ENCODE assay signal across 31 cellular contexts in the genomic region with DNA sequence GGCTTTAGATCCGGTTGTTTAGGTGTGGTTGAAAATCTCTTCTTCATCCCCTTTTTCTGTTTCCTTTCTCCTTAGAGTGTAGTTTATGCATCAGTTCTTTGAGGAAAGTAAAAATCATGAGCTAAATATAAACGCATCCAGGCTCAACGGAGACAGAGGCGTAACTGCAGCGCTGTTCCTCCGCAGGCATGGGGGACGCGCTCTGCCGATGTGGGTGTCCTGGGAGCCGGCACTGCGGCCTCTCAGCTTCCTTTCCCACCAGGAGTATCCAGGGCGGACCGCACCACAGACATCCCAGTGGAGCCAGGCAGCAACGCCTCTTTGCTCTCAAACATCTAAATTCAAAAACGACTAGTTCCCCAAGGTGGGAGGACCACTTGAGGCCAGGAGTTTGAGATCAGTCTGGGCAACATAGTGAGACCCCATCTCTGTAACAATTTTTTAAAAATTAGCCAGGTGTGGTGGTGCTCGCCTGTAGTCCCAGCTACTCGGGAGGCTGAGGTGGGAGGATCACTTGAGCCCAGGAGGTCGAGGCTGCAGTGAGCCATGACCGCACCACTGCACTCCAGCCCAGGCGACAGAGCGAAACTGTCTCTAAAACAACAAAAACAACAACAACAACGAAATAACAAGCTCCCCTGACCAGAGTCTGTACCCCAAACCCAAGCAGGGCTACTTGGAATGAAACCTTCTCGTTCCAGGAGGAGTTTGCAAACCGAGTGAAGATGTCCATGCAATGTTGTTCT. TPM values are rescaled to one million over a fixed set of nuclear protein-coding genes. Genes with fewer than 3 reads are reported as not detected.
"Had no signal": no experiment of that assay in that cellular context is flagged by ENCODE, and none has a peak within 500 bp of the region (broad histone marks: within the 10 kb centered on the region; RNA-seq: fewer than 3 reads in every experiment).

No MANE protein-coding gene starts in this region.

- ATAC-seq: activated CD8-positive, alpha-beta T cell treated with anti-CD3 and anti-CD28 coated beads for 36 hours; PC-3; SK-N-SH treated with all-trans-retinoic acid at 6 μM for 48 hours; T-cell had no signal

- H3K4me1 Mint-ChIP-seq: activated CD4-positive, alpha-beta T cell treated with anti-CD3 and anti-CD28 coated beads, Interleukin-2, amount 10 ng/mL, durations not matched to agents 24 days and 14 days; activated naive CD4-positive, alpha-beta T cell treated with anti-CD3 and anti-CD28 coated beads, Interleukin-2, amount 50 U/mL, for 24 hours; activated naive CD8-positive, alpha-beta T cell treated with anti-CD3 and anti-CD28 coated beads, Interleukin-2, amount 10 ng/mL, durations not matched to agents 7 days and 5 days; central memory CD8-positive, alpha-beta T cell; T-cell had no signal

- H3K27me3 Mint-ChIP-seq: activated CD4-positive, alpha-beta T cell treated with anti-CD3 and anti-CD28 coated beads, Interleukin-2, amount 10 ng/mL, durations not matched to agents 24 days and 14 days; activated CD8-positive, alpha-beta T cell treated with anti-CD3 and anti-CD28 coated beads for 36 hours; activated naive CD4-positive, alpha-beta T cell treated with anti-CD3 and anti-CD28 coated beads, Interleukin-2, amount 50 U/mL, for 24 hours; activated naive CD8-positive, alpha-beta T cell treated with anti-CD3 and anti-CD28 coated beads, Interleukin-2, amount 10 ng/mL, durations not matched to agents 7 days and 5 days; activated T-cell treated with anti-CD3 and anti-CD28 coated beads, Interleukin-2, amount 50 U/mL, for 24 hours; central memory CD8-positive, alpha-beta T cell; T-cell had no signal

- H3K4me3 Mint-ChIP-seq: activated CD4-positive, alpha-beta T cell treated with anti-CD3 and anti-CD28 coated beads, Interleukin-2, amount 10 ng/mL, durations not matched to agents 24 days and 14 days; activated CD8-positive, alpha-beta T cell treated with anti-CD3 and anti-CD28 coated beads for 36 hours; activated naive CD4-positive, alpha-beta T cell treated with anti-CD3 and anti-CD28 coated beads, Interleukin-2, amount 50 U/mL, for 24 hours; activated naive CD8-positive, alpha-beta T cell treated with anti-CD3 and anti-CD28 coated beads, Interleukin-2, amount 10 ng/mL, durations not matched to agents 7 days and 5 days; activated T-cell treated with anti-CD3 and anti-CD28 coated beads, Interleukin-2, amount 50 U/mL, for 24 hours; central memory CD8-positive, alpha-beta T cell; T-cell had no signal

- H3K27ac ChIP-seq: ascending aorta, cardiac muscle cell, Peyer's patch, WERI-Rb-1 had no signal

- H3K36me3 Mint-ChIP-seq: activated naive CD8-positive, alpha-beta T cell treated with anti-CD3 and anti-CD28 coated beads, Interleukin-2, amount 10 ng/mL, durations not matched to agents 7 days and 5 days had no signal

- H3K9me3 ChIP-seq: ascending aorta, Peyer's patch had no signal

- H3K36me3 ChIP-seq: cardiac muscle cell, Peyer's patch, WERI-Rb-1 had no signal

- H3K4me3 ChIP-seq: ascending aorta, cardiac muscle cell, Peyer's patch had no signal

- H3K27ac Mint-ChIP-seq: activated CD4-positive, alpha-beta T cell treated with anti-CD3 and anti-CD28 coated beads, Interleukin-2, amount 10 ng/mL, durations not matched to agents 24 days and 14 days; activated CD8-positive, alpha-beta T cell treated with anti-CD3 and anti-CD28 coated beads for 36 hours; activated naive CD4-positive, alpha-beta T cell treated with anti-CD3 and anti-CD28 coated beads, Interleukin-2, amount 50 U/mL, for 24 hours; activated naive CD8-positive, alpha-beta T cell treated with anti-CD3 and anti-CD28 coated beads, Interleukin-2, amount 10 ng/mL, durations not matched to agents 7 days and 5 days; activated T-cell treated with anti-CD3 and anti-CD28 coated beads, Interleukin-2, amount 50 U/mL, for 24 hours; activated T-helper 2 cell treated with anti-CD3 and anti-CD28 coated beads, Interferon-gamma antibody, Interleukin-2, Interleukin-4, amounts not matched to agents 10 μg/mL and 5 μg/mL and 100 μg/mL, durations not matched to agents 14 hours and 24 hours and 36 hours; T-cell had no signal

- H3K27me3 ChIP-seq: ascending aorta, cardiac muscle cell, Peyer's patch had no signal

- DNase-seq: activated CD4-positive, alpha-beta T cell treated with anti-CD3 and anti-CD28 coated beads, Interleukin-2, amount 10 ng/mL, durations not matched to agents 24 days and 14 days; activated CD4-positive, alpha-beta T cell treated with anti-CD3 and anti-CD28 coated beads, Interleukin-2, amount 50 U/mL, for 4 hours; activated CD8-positive, alpha-beta T cell treated with anti-CD3 and anti-CD28 coated beads for 36 hours; activated gamma-delta T cell; activated naive CD4-positive, alpha-beta T cell treated with Interleukin-2 at 50 U/mL for 16 hours; activated naive CD8-positive, alpha-beta T cell treated with anti-CD3 and anti-CD28 coated beads, Interleukin-2, amount 10 ng/mL, durations not matched to agents 7 days and 5 days; activated T-cell treated with anti-CD3 and anti-CD28 coated beads, Interleukin-2, amount 50 U/mL, for 24 hours; amygdala; NCI-H1092 treated with DMSO at 0.1 percent for 48 hours; NCI-H1417 treated with DMSO at 0.1 percent for 48 hours; NCI-H187 treated with DMSO at 0.1 percent for 48 hours; NCI-H2081; NCI-H345; NCI-H524 treated with DMSO at 0.1 percent for 48 hours; NCI-H748 treated with DMSO at 0.1 percent for 48 hours; NK-92 treated with Interleukin-12 subunit alpha and Interleukin-12 subunit beta, amount 100 ng/mL, for 24 hours; PC-3; RPMI8226; SIG-M5; T-cell; T-helper 2 cell; T-helper 9 cell; WERI-Rb-1 had no signal

- H3K9me3 Mint-ChIP-seq: activated CD4-positive, alpha-beta T cell treated with anti-CD3 and anti-CD28 coated beads, Interleukin-2, amount 10 ng/mL, durations not matched to agents 24 days and 14 days; activated naive CD4-positive, alpha-beta T cell treated with anti-CD3 and anti-CD28 coated beads, Interleukin-2, amount 50 U/mL, for 24 hours; activated naive CD8-positive, alpha-beta T cell treated with anti-CD3 and anti-CD28 coated beads, Interleukin-2, amount 10 ng/mL, durations not matched to agents 7 days and 5 days; activated T-helper 2 cell treated with anti-CD3 and anti-CD28 coated beads, Interferon-gamma antibody, Interleukin-2, Interleukin-4, amounts not matched to agents 10 μg/mL and 5 μg/mL and 100 μg/mL, durations not matched to agents 14 hours and 24 hours and 36 hours; central memory CD8-positive, alpha-beta T cell had no signal

- H3K4me1 ChIP-seq: Peyer's patch had no signal

RNA-seq across cellular contexts. Expression of a gene that starts 16.4 kb away (rescaled TPM):
- total RNA-seq: SK-MEL-5 had no signal
